In genomic region chr10:60426425-60426824, GRCh38 we compare ENCODE assay signal across 11 cellular contexts. TPM values are rescaled to one million over a fixed set of nuclear protein-coding genes. Genes with fewer than 3 reads are reported as not detected.
DNase-seq lines count a peak whose midpoint lies in the region; ATAC-seq and TF ChIP-seq lines count a peak whose summit lies in the region.
"Had no signal": no experiment of that assay in that cellular context is flagged by ENCODE, and none has a peak within 500 bp of the region (broad histone marks: within the 10 kb centered on the region; RNA-seq: fewer than 3 reads in every experiment).

No MANE protein-coding gene starts in this region.

- peak overlapping the region; percentile 67; the same call in 1 of the 3 replicates for H2BK15ac ChIP-seq in IMR-90 (ENCODE audit: low read depth, low read length)

- H3K27ac Mint-ChIP-seq in CD8-positive, alpha-beta T cell: no peak overlapping the region
- H3K27ac Mint-ChIP-seq: activated CD8-positive, alpha-beta T cell treated with anti-CD3 and anti-CD28 coated beads, Interleukin-2, amount 10 ng/mL, durations not matched to agents 7 days and 5 days had no signal

- H3K27ac ChIP-seq in IMR-90 (ENCODE audit: insufficient read depth, low read length) (no peak overlapping the region; the same call in 1 of the 2 replicates), mammary epithelial cell (ENCODE audit: insufficient read depth, low read depth, low read length) (peak overlapping the region; percentile 26), right lobe of liver (no peak overlapping the region), SJCRH30 (no peak overlapping the region)
- no peak overlapping the region for H3K27ac ChIP-seq in CD8-positive, alpha-beta T cell (ENCODE audit: low read depth, low read length)

- no peak overlapping the region for H2AFZ ChIP-seq in IMR-90 (replicated peaks; ENCODE audit: low read length, poor library complexity)
- no peak overlapping the region for H2AFZ ChIP-seq in mammary epithelial cell (ENCODE audit: low read depth, low read length)

- peak overlapping the region; percentile 76; the same call in 1 of the 2 replicates for H2BK120ac ChIP-seq in IMR-90 (ENCODE audit: low read depth, low read length)

- in situ Hi-C loops in IMR-90 (cut with MboI; ENCODE audit: low sequenced_read_pairs) (loop anchor here (25.0 kb wide), 1 partner anchor 789 kb away; no protein-coding TSS in a partner anchor), mammary epithelial cell (cut with MboI; ENCODE audit: low sequenced_read_pairs in 2 of 2) (loop anchor here in 1 of 2 donors (25.0 kb wide), 1 partner anchor 336 kb away; no protein-coding TSS in a partner anchor)

- peak overlapping the region; percentile 21 for H2BK5ac ChIP-seq in IMR-90 (ENCODE audit: low read depth, low read length, poor library complexity, severe bottlenecking)

- peak overlapping the region; percentile 79; the same call in 1 of the 2 replicates for H2BK20ac ChIP-seq in IMR-90 (ENCODE audit: low read depth, low read length)

- DNase-seq in AG08395 (ENCODE audit: low spot score) (peak; percentile 63), IMR-90 (peak; percentile 94), mammary epithelial cell (peak; percentile 82), right lobe of liver (no peak), NCI-H1436 treated with DMSO at 0.1 percent for 48 hours (lab: John Stamatoyannopoulos, UW) (no peak), SJCRH30 (no peak)
- no peak for DNase-seq in CD8-positive, alpha-beta T cell
- DNase-seq: activated CD8-positive, alpha-beta T cell treated with anti-CD3 and anti-CD28 coated beads, Interleukin-2, amount 10 ng/mL, durations not matched to agents 7 days and 5 days; midbrain; NCI-H524 treated with DMSO at 0.1 percent for 48 hours had no signal

- H3K4me2 ChIP-seq in IMR-90 (ENCODE audit: low read depth, low read length) (no peak overlapping the region), mammary epithelial cell (ENCODE audit: insufficient read depth, low read depth, low read length) (peak overlapping the region; percentile 53)

- H3K36me3 Mint-ChIP-seq in CD8-positive, alpha-beta T cell: no peaks in the 10 kb centered on the region

- H4K8ac ChIP-seq in IMR-90 (ENCODE audit: low read depth in 2 of 2, low read length in 2 of 2): peak overlapping the region; percentile 13 to 25; a peak in 1 of 4 replicates

- H3K4me1 ChIP-seq in IMR-90 (ENCODE audit: control insufficient read depth, insufficient read depth, low read length) (peaks cover 16% of the 10 kb centered on the region), mammary epithelial cell (ENCODE audit: insufficient read depth, low read length) (peaks cover 75% of the 10 kb centered on the region), right lobe of liver (peaks cover 0 to 29% (median 12%) of the 10 kb centered on the region in 4 donors), SJCRH30 (peaks cover 3% of the 10 kb centered on the region; the same call in 1 of the 2 replicates)
- H3K4me1 ChIP-seq in CD8-positive, alpha-beta T cell (ENCODE audit: insufficient read depth, low read length): no peaks in the 10 kb centered on the region

- intact Hi-C loops in IMR-90 (cut with micrococcal nuclease) (loop anchor here (5.0 kb wide), 2 partner anchors 44 to 144 kb away; no protein-coding TSS in a partner anchor), mammary epithelial cell (cut with micrococcal nuclease) (loop anchor here (2.0 kb wide), 1 partner anchor 42 kb away; no protein-coding TSS in a partner anchor), right lobe of liver (cut with DNase I) (no loop called here)
- intact Hi-C loops in CD8-positive, alpha-beta T cell (cut with DNase I, micrococcal nuclease): no loop called here

- no peak overlapping the region for H4K91ac ChIP-seq in IMR-90 (ENCODE audit: insufficient read depth, low read depth, low read length)

- no peaks in the 10 kb centered on the region for H3K79me1 ChIP-seq in IMR-90 (ENCODE audit: low read depth in 1 of 2, low read length in 2 of 2)

- H3K36me3 ChIP-seq in IMR-90 (ENCODE audit: control insufficient read depth, insufficient read depth, low read length) (no peaks in the 10 kb centered on the region), mammary epithelial cell (ENCODE audit: insufficient read depth, low read length) (no peaks in the 10 kb centered on the region), right lobe of liver (no peaks in the 10 kb centered on the region), SJCRH30 (no peaks in the 10 kb centered on the region)
- no peaks in the 10 kb centered on the region for H3K36me3 ChIP-seq in CD8-positive, alpha-beta T cell (ENCODE audit: insufficient read depth, low read length)

- H4K5ac ChIP-seq in IMR-90 (ENCODE audit: low read depth, low read length): no peak overlapping the region

- peak overlapping the region; percentile 54; the same call in 1 of the 2 replicates for H3K4ac ChIP-seq in IMR-90 (ENCODE audit: low read depth, low read length)

- no peak overlapping the region for H3K4me3 Mint-ChIP-seq in CD8-positive, alpha-beta T cell
- H3K4me3 Mint-ChIP-seq: activated CD8-positive, alpha-beta T cell treated with anti-CD3 and anti-CD28 coated beads, Interleukin-2, amount 10 ng/mL, durations not matched to agents 7 days and 5 days had no signal

- no peaks in the 10 kb centered on the region for H3K4me1 Mint-ChIP-seq in CD8-positive, alpha-beta T cell (ENCODE audit: low read depth)

- H3K4me3 ChIP-seq in IMR-90 (ENCODE audit: insufficient read depth, low read depth, low read length) (no peak overlapping the region), mammary epithelial cell (replicated peaks in 1 of 3; ENCODE audit: insufficient read depth in 1 of 3, low read depth in 2 of 3, low read length in 3 of 3) (no peak overlapping the region), right lobe of liver (no peak overlapping the region), SJCRH30 (no peak overlapping the region)
- H3K4me3 ChIP-seq in CD8-positive, alpha-beta T cell (ENCODE audit: low read depth, low read length): no peak overlapping the region

- TF ChIP-seq CTCF in IMR-90 (conservative IDR thresholded peaks at IDR 0.05; ENCODE audit: low read depth, low read length): no peak
- no peak for TF ChIP-seq CTCF in mammary epithelial cell (conservative IDR thresholded peaks at IDR 0.05 in 1 of 2, IDR thresholded peaks at IDR 0.05 in 1 of 2; ENCODE audit: extremely low read depth in 1 of 2, insufficient read depth in 1 of 2, low read depth in 1 of 2, low read length in 2 of 2)
- no peak for TF ChIP-seq CTCF in right lobe of liver (IDR thresholded peaks at IDR 0.05)
- no peak for TF ChIP-seq CTCF in CD8-positive, alpha-beta T cell (IDR thresholded peaks at IDR 0.05)

- H2AK9ac ChIP-seq in IMR-90 (replicated peaks; ENCODE audit: low read depth, low read length, poor library complexity): no peak overlapping the region

- H3K9ac ChIP-seq in IMR-90 (ENCODE audit: low read depth, low read length) (no peak overlapping the region), mammary epithelial cell (ENCODE audit: insufficient read depth, low read length) (no peak overlapping the region)

- H2AK5ac ChIP-seq in IMR-90 (ENCODE audit: low read depth, low read length): no peak overlapping the region

- H3K18ac ChIP-seq in IMR-90 (ENCODE audit: low read depth, low read length): peak overlapping the region; percentile 11; the same call in 1 of the 2 replicates

- H3K9me3 Mint-ChIP-seq in CD8-positive, alpha-beta T cell: no peaks in the 10 kb centered on the region

- H3K9me1 ChIP-seq in IMR-90 (ENCODE audit: insufficient read depth, low read length): peaks cover 10% of the 10 kb centered on the region

- TF ChIP-seq POLR2A in IMR-90 (IDR thresholded peaks at IDR 0.05; ENCODE audit: low read depth, low read length) (no peak), right lobe of liver (IDR thresholded peaks at IDR 0.05) (no peak)

- no peak overlapping the region for H3K23ac ChIP-seq in IMR-90 (ENCODE audit: low read depth, low read length)

- no peaks in the 10 kb centered on the region for H3K9me3 ChIP-seq in IMR-90 (ENCODE audit: control insufficient read depth, insufficient read depth, low read length)
- H3K9me3 ChIP-seq in mammary epithelial cell (replicated peaks; ENCODE audit: insufficient read depth, low read length): no peaks in the 10 kb centered on the region
- no peaks in the 10 kb centered on the region for H3K9me3 ChIP-seq in right lobe of liver
- H3K9me3 ChIP-seq in CD8-positive, alpha-beta T cell (ENCODE audit: low read length): no peaks in the 10 kb centered on the region
- H3K9me3 ChIP-seq in SJCRH30 (replicated peaks): no peaks in the 10 kb centered on the region

- no CpG with 5 or more reads among the region's 2 CpGs for WGBS in IMR-90 (ENCODE audit: extremely low coverage in 2 of 2, insufficient read length in 1 of 2), 2 experiments
- WGBS in mammary epithelial cell (ENCODE audit: low coverage, missing lambda C conversion rate): 6% methylated on average over 2 of the region's 2 CpGs
- WGBS in right lobe of liver (ENCODE audit: insufficient coverage, low coverage, low lambda C conversion rate, missing lambda C conversion rate): 51% methylated on average over 2 of the region's 2 CpGs

- peak overlapping the region; percentile 53; the same call in 1 of the 2 replicates for H3K14ac ChIP-seq in IMR-90 (replicated peaks; ENCODE audit: low read depth, low read length)

- H3K56ac ChIP-seq in IMR-90 (ENCODE audit: extremely low read depth, insufficient read depth, low read length): no peak overlapping the region

- H3K79me2 ChIP-seq in mammary epithelial cell (ENCODE audit: insufficient read depth, low read length): no peaks in the 10 kb centered on the region

- ATAC-seq in IMR-90 (ENCODE audit: low read depth) (peak; percentile 30), right lobe of liver (peak in 3 of 4 donors; percentile 40 to 59 (median 42)), HG03439 (IDR thresholded peaks at IDR 0.05; ENCODE audit: unreplicated experiment) (no peak)
- no peak for ATAC-seq in CD8-positive, alpha-beta T cell
- ATAC-seq: activated CD8-positive, alpha-beta T cell treated with anti-CD3 and anti-CD28 coated beads, Interleukin-2, amount 10 ng/mL, durations not matched to agents 7 days and 5 days had no signal

- dilution Hi-C loops in IMR-90 (cut with HindIII; ENCODE audit: low sequenced_read_pairs, unreplicated experiment): no loop called here
- dilution Hi-C loops in mammary epithelial cell (cut with HindIII; ENCODE audit: low sequenced_read_pairs): loop anchor here (25.0 kb wide), 1 partner anchor 314 kb away; no protein-coding TSS in a partner anchor

- TF ChIP-seq RAD21 in IMR-90 (IDR thresholded peaks at IDR 0.05; ENCODE audit: low read length): no peak

- POLR2A ChIA-PET in IMR-90 (lab: Charles Lee; ENCODE audit: unreplicated experiment): no interaction called here
- POLR2A ChIA-PET in CD8-positive, alpha-beta T cell (lab: Charles Lee): no interaction called here

- no TSS peak for BruUV-seq in IMR-90 (replicated peaks; lab: Mats Ljungman, UMichigan)
- no TSS peak for BruUV-seq in mammary epithelial cell (replicated peaks; lab: Mats Ljungman, UMichigan)

- peaks cover 3% of the 10 kb centered on the region for H3K27me3 Mint-ChIP-seq in CD8-positive, alpha-beta T cell (ENCODE audit: low read depth)

- CTCF ChIA-PET in IMR-90 (lab: Yijun Ruan, JAX): interaction anchor here (2.3 kb wide), 1 partner anchor 217 kb away, joined by 7 read pairs; no protein-coding TSS in a partner anchor
- CTCF ChIA-PET in mammary epithelial cell (lab: Charles Lee; ENCODE audit: low non-redundant PET): no interaction called here
- CTCF ChIA-PET in CD8-positive, alpha-beta T cell (lab: Charles Lee): interaction anchor here (1.7 kb wide), 1 partner anchor 801 kb away, joined by 4 read pairs; no protein-coding TSS in a partner anchor

- H3K27me3 ChIP-seq in IMR-90 (ENCODE audit: control insufficient read depth, insufficient read depth, low read length) (no peaks in the 10 kb centered on the region), mammary epithelial cell (ENCODE audit: insufficient read depth, low read length) (no peaks in the 10 kb centered on the region), right lobe of liver (no peaks in the 10 kb centered on the region), SJCRH30 (no peaks in the 10 kb centered on the region)
- H3K27me3 ChIP-seq in CD8-positive, alpha-beta T cell (ENCODE audit: insufficient read depth, low read length): no peaks in the 10 kb centered on the region

- H4K20me1 ChIP-seq in IMR-90 (ENCODE audit: insufficient read depth, low read length) (no peaks in the 10 kb centered on the region), mammary epithelial cell (ENCODE audit: insufficient read depth, low read length) (no peaks in the 10 kb centered on the region)

RNA-seq across cellular contexts. Expression of gene ANK3, which starts 36.8 kb away (rescaled TPM):
- total RNA-seq in IMR-90 (2012; rRNA removed): 1.7 and 1.8 TPM in 2 replicates
- 0.55 and 0.63 TPM in 2 replicates for polyA plus RNA-seq in IMR-90 (2012; rRNA removed)
- polyA plus RNA-seq in IMR-90 (2012; cell fraction: cytosol; rRNA removed): 0.11 and 0.47 TPM in 2 replicates
- polyA plus RNA-seq in IMR-90 (2012; cell fraction: nucleus; rRNA removed; ENCODE audit: low replicate concordance): 0.18 and 1.1 TPM in 2 replicates
- 10 to 100 TPM; 12.9 to 23.7 TPM for total RNA-seq in mammary epithelial cell
- 5.0 TPM for polyA plus RNA-seq in mammary epithelial cell
- polyA minus RNA-seq in mammary epithelial cell: 9.9 TPM
- 10 to 100 TPM in 5 of 6 experiments, 1 to 10 TPM in 1; 7.8 to 25.7 (median 16.6) TPM for total RNA-seq in right lobe of liver
- 10 to 100 TPM in 1 of 2 experiments, 1 to 10 TPM in 1; 9.0 to 11.6 TPM for total RNA-seq in CD8-positive, alpha-beta T cell
- total RNA-seq in SJCRH30 (2014; rRNA removed; shearing (Covaris generic)): 2.5 and 2.6 TPM in 2 replicates

Comparison
In these comparisons a context has a peak if more than half of its experiments do, and no peak if none do; other contexts are left out.
1. DNase-seq: peak in AG08395 (single experiment), IMR-90 (single experiment) and mammary epithelial cell (single experiment); none in right lobe of liver (0 of 3), CD8-positive, alpha-beta T cell (0 of 7), NCI-H1436 treated with DMSO at 0.1 percent for 48 hours (single experiment) and SJCRH30 (0 of 2).
2. ATAC-seq: peak in IMR-90 (single experiment) and right lobe of liver (3 of 4); none in CD8-positive, alpha-beta T cell (single experiment) and HG03439 (single experiment).
3. intact Hi-C loops: an anchor here in IMR-90 (5.0 kb wide) and mammary epithelial cell (2.0 kb wide); none called in right lobe of liver and CD8-positive, alpha-beta T cell.